14 cellular contexts compared by ENCODE assay signal in genomic region chr1:54272134-54272533, GRCh38.
DNase-seq lines count a peak whose midpoint lies in the region; ATAC-seq, FAIRE-seq and TF ChIP-seq lines count a peak whose summit lies in the region.
"Had no signal": no experiment of that assay in that cellular context is flagged by ENCODE, and none has a peak within 500 bp of the region (broad histone marks: within the 10 kb centered on the region; RNA-seq: fewer than 3 reads in every experiment).

No MANE protein-coding gene starts in this region.

- H3K9me3 ChIP-seq in astrocyte (ENCODE audit: insufficient read depth, low read depth, low read length), result no peaks in the 10 kb centered on the region

- no peak overlapping the region for H2AFZ ChIP-seq in astrocyte (ENCODE audit: low read depth, low read length)

- in situ Hi-C loops in Caki2 (cut with HindIII; ENCODE audit: low pct_unique_long_range_greater_than_20kb, low sequenced_read_pairs), result no loop called here

- H3K9ac ChIP-seq in astrocyte (ENCODE audit: low read length) (peak overlapping the region; percentile 63), rectal smooth muscle tissue (ENCODE audit: low read length) (no peak overlapping the region)

- ATAC-seq in GM18502 (IDR thresholded peaks at IDR 0.05; ENCODE audit: poor library complexity, unreplicated experiment) (no peak), HG02840 (IDR thresholded peaks at IDR 0.05; ENCODE audit: low FRiP score, unreplicated experiment) (no peak), HG03159 (IDR thresholded peaks at IDR 0.05; ENCODE audit: unreplicated experiment) (no peak)

- H3K4me1 Mint-ChIP-seq in astrocyte (ENCODE audit: low read depth, unreplicated experiment), result peaks cover 52% of the 10 kb centered on the region

- H3K9me3 Mint-ChIP-seq in astrocyte (ENCODE audit: unreplicated experiment), result no peaks in the 10 kb centered on the region
- H3K9me3 Mint-ChIP-seq: naive thymus-derived CD4-positive, alpha-beta T cell had no signal

- peak overlapping the region; percentile 63 for H3K4me2 ChIP-seq in astrocyte (ENCODE audit: low read length)

- H3K27me3 ChIP-seq in astrocyte (ENCODE audit: insufficient read depth, low read length), result no peaks in the 10 kb centered on the region
- no peaks in the 10 kb centered on the region for H3K27me3 ChIP-seq in rectal smooth muscle tissue (ENCODE audit: control insufficient read depth, insufficient read depth, low read length)

- no peak for FAIRE-seq in astrocyte (lab: Jason Lieb, UNC)

- H3K4me3 Mint-ChIP-seq in astrocyte (ENCODE audit: unreplicated experiment), result no peak overlapping the region
- H3K4me3 Mint-ChIP-seq: naive thymus-derived CD4-positive, alpha-beta T cell had no signal

- DNase-seq in Caki2 (ENCODE audit: low read depth) (peak; percentile 27), astrocyte (ENCODE audit: low read depth) (peak; percentile 26), left kidney (ENCODE audit: low read depth, low spot score) (peak; percentile 56), T1000 (lab: John Stamatoyannopoulos, UW) (no peak)
- DNase-seq: activated T-cell treated with anti-CD3 and anti-CD28 coated beads for 4 hours; aorta; MM.1S; naive thymus-derived CD4-positive, alpha-beta T cell; NCI-H345; RPMI8226 had no signal

- H3K27ac ChIP-seq in astrocyte (ENCODE audit: low read depth, low read length), result peak overlapping the region; percentile 56
- H3K27ac ChIP-seq in rectal smooth muscle tissue (ENCODE audit: low read depth, low read length), result peak overlapping the region; percentile 92

- H3K36me3 Mint-ChIP-seq in astrocyte (ENCODE audit: low read depth, unreplicated experiment), result peaks cover 7% of the 10 kb centered on the region

- H3K36me3 ChIP-seq in astrocyte (ENCODE audit: insufficient read depth, low read length) (no peaks in the 10 kb centered on the region), rectal smooth muscle tissue (ENCODE audit: control insufficient read depth, insufficient read depth, low read length) (no peaks in the 10 kb centered on the region)

- no peak overlapping the region for H3K4me3 ChIP-seq in astrocyte (ENCODE audit: insufficient read depth, low read depth, low read length)
- H3K4me3 ChIP-seq in rectal smooth muscle tissue (ENCODE audit: low read length), result no peak overlapping the region

- H4K20me1 ChIP-seq in astrocyte (ENCODE audit: insufficient read depth, low read length), result peaks cover 69% of the 10 kb centered on the region

- H3K4me1 ChIP-seq in astrocyte (ENCODE audit: insufficient read depth, low read length) (peaks cover 46% of the 10 kb centered on the region), rectal smooth muscle tissue (ENCODE audit: control insufficient read depth, insufficient read depth, low read length) (peaks cover 48% of the 10 kb centered on the region)

- TF ChIP-seq CTCF in astrocyte (IDR thresholded peaks at IDR 0.05; ENCODE audit: insufficient read depth, low read depth, low read length), result no peak

- peak overlapping the region; percentile 63 for H3K27ac Mint-ChIP-seq in astrocyte (ENCODE audit: unreplicated experiment)

- no peaks in the 10 kb centered on the region for H3K79me2 ChIP-seq in astrocyte (ENCODE audit: insufficient read depth, low read length)

- no peaks in the 10 kb centered on the region for H3K27me3 Mint-ChIP-seq in astrocyte (ENCODE audit: low read depth, unreplicated experiment)
- H3K27me3 Mint-ChIP-seq: naive thymus-derived CD4-positive, alpha-beta T cell had no signal
